ENCODE assay signal across 8 cellular contexts in the genomic region with DNA sequence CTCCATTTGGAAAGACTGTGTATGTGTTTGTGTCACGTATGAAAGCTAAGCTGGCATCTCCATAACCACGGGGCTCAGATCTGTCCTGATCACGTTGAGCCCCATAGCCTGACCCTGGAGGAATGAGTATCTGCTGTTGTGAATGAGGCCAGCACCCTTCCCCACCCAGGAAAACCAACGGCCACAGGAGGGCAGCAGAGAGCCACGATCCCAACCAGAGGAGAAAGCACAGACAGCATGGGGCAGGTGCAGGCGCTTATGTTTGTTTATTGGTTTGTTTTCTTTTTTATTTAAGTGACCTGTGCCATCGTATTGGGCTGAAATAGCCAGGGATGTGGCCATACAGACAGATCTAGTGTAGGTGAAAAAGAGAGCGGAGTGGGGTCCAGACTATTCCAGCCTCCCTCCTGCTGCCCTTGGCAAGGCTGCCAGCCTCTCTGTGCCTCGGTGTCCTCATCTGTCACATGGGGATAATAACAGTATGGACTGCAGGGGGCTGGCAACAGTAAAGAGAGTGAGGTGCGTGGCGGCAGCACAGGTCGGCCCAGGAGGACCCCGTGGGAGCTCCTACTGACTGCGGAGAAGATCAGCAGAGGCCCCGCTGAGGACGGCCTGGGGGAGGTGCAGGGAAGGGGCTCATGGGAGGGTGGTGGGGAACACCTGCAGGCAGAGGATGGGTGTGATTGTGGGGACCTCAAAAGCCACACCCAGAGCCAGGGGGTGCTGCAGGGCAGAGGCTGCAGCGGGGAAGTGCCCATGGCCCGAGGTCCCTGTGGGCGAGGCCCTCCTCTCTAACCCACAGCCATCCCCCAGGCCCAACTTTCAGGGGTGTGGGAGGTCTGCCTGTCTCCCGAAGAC. TPM values are rescaled to one million over a fixed set of nuclear protein-coding genes. Genes with fewer than 3 reads are reported as not detected.
DNase-seq lines count a peak whose midpoint lies in the region; ATAC-seq and TF ChIP-seq lines count a peak whose summit lies in the region.

No MANE protein-coding gene starts in this region.

- peak overlapping the region; percentile 82 for H3K27ac Mint-ChIP-seq in activated T-helper 17 cell treated with anti-CD3 and anti-CD28 coated beads, Interleukin-2, amount 50 U/mL, for 72 hours

- no peaks in the 10 kb centered on the region for H3K9me2 ChIP-seq in GM23248 (ENCODE audit: insufficient read depth)

- H3K9ac ChIP-seq in GM23248 = peak overlapping the region; percentile 81; the same call in 1 of the 2 replicates

- no peak overlapping the region for H3K4me2 ChIP-seq in GM23248 (ENCODE audit: unreplicated experiment)

- H3K36me3 Mint-ChIP-seq in activated T-helper 17 cell treated with anti-CD3 and anti-CD28 coated beads, Interleukin-2, amount 50 U/mL, for 72 hours (ENCODE audit: low read depth) = no peaks in the 10 kb centered on the region

- H3K4me1 Mint-ChIP-seq in activated T-helper 17 cell treated with anti-CD3 and anti-CD28 coated beads, Interleukin-2, amount 50 U/mL, for 72 hours = peaks cover 6% of the 10 kb centered on the region

- peaks cover 11% of the 10 kb centered on the region for H3K27me3 Mint-ChIP-seq in activated T-helper 17 cell treated with anti-CD3 and anti-CD28 coated beads, Interleukin-2, amount 50 U/mL, for 72 hours

- intact Hi-C loops in testis (cut with DNase I; ENCODE audit: low total_unique reads) = no loop called here

- peak overlapping the region; percentile 71 for H3K4me3 Mint-ChIP-seq in activated T-helper 17 cell treated with anti-CD3 and anti-CD28 coated beads, Interleukin-2, amount 50 U/mL, for 72 hours

- no peaks in the 10 kb centered on the region for H4K20me1 ChIP-seq in GM23248 (ENCODE audit: insufficient read depth)

- TF ChIP-seq CTCF in fibroblast of villous mesenchyme (IDR thresholded peaks at IDR 0.05; ENCODE audit: insufficient read depth, low read depth, low read length) = peak; percentile 94
- peak in 1 of 3 donors; percentile 34 for TF ChIP-seq CTCF in omental fat pad (IDR thresholded peaks at IDR 0.05)
- TF ChIP-seq CTCF in testis (IDR thresholded peaks at IDR 0.05) = peak; percentile 50 to 81 (median 78)

- H3K27me3 ChIP-seq in GM23248 (replicated peaks; ENCODE audit: insufficient read depth) (peaks cover 5% of the 10 kb centered on the region), testis (no peaks in the 10 kb centered on the region)

- H3K36me3 ChIP-seq in GM23248 (ENCODE audit: low read depth) (no peaks in the 10 kb centered on the region), testis (ENCODE audit: low read depth, missing control alignments) (no peaks in the 10 kb centered on the region)

- no peaks in the 10 kb centered on the region for H3K79me2 ChIP-seq in GM23248 (ENCODE audit: insufficient read depth)

- WGBS in GM23248 (ENCODE audit: low coverage in 1 of 2, low lambda C conversion rate in 2 of 2, missing lambda C conversion rate in 2 of 2), 2 experiments = 46 to 48% methylated on average over 16 to 20 of the region's 20 CpGs
- 24 to 44% methylated on average over 20 of the region's 20 CpGs for WGBS in testis, 2 donors

- ATAC-seq in activated T-helper 17 cell treated with anti-CD3 and anti-CD28 coated beads, Interleukin-2, amount 50 U/mL, for 72 hours (replicated peaks) = peak; percentile 71
- peak; percentile 75 for ATAC-seq in omental fat pad (ENCODE audit: low FRiP score)

- no peaks in the 10 kb centered on the region for H3K9me3 ChIP-seq in GM23248 (ENCODE audit: low read depth)
- no peaks in the 10 kb centered on the region for H3K9me3 ChIP-seq in testis

- H3K9me3 Mint-ChIP-seq in activated T-helper 17 cell treated with anti-CD3 and anti-CD28 coated beads, Interleukin-2, amount 50 U/mL, for 72 hours = peaks cover 3% of the 10 kb centered on the region

- peaks cover 11% of the 10 kb centered on the region for H3F3A ChIP-seq in GM23248 (ENCODE audit: insufficient read depth)

- H3K4me1 ChIP-seq in GM23248 (ENCODE audit: insufficient read depth) = peaks cover 3% of the 10 kb centered on the region; the same call in 1 of the 2 replicates
- H3K4me1 ChIP-seq in testis = no peaks in the 10 kb centered on the region

- peak overlapping the region; percentile 88; the same call in 1 of the 2 replicates for H2AFZ ChIP-seq in GM23248

- in situ Hi-C loops in GM23248 (cut with MboI) = no loop called here

- peak overlapping the region; percentile 87 for H3K27ac ChIP-seq in GM23248
- no peak overlapping the region for H3K27ac ChIP-seq in testis

- no peak for TF ChIP-seq POLR2A in testis (IDR thresholded peaks at IDR 0.05)

- DNase-seq in Daoy (ENCODE audit: low read depth) (peak; percentile 88), GM23248 (peak; percentile 80), Kasumi-1 (lab: John Stamatoyannopoulos, UW) (peak; percentile 77 to 90), RPMI8226 (peak; percentile 86), fibroblast of villous mesenchyme (ENCODE audit: low read depth) (peak; percentile 76), omental fat pad (ENCODE audit: low spot score) (peak; percentile 99), testis (peak; percentile 91)

- H3K4me3 ChIP-seq in GM23248 (no peak overlapping the region), fibroblast of villous mesenchyme (ENCODE audit: low read depth, low read length) (no peak overlapping the region), testis (peak overlapping the region in 1 of 2 donors; percentile 41)

RNA-seq across cellular contexts. Expression of gene OR2V2, which starts 12.1 kb away (rescaled TPM):
- not detected in 2 replicates for total RNA-seq in Daoy (2014; rRNA removed; shearing (Covaris generic))
- total RNA-seq in GM23248 (2014; rRNA removed; shearing (Covaris generic)) = not detected in 2 replicates
- polyA plus RNA-seq in GM23248 (2016; fragmentation: Nextera tagmentation; extraction: Ambion mirVana) (not detected in 2 replicates), testis (ENCODE audit: insufficient read depth, low read depth, low replicate concordance) (not detected)
- not detected for total RNA-seq in activated T-helper 17 cell treated with anti-CD3 and anti-CD28 coated beads, Interleukin-2, amount 50 U/mL, for 72 hours
- total RNA-seq in fibroblast of villous mesenchyme (not detected in 2 replicates), omental fat pad (not detected), testis (not detected)

RNA-seq across cellular contexts. Expression of gene OR2V1, which starts 28.5 kb away (rescaled TPM):
- total RNA-seq in Daoy (2014; rRNA removed; shearing (Covaris generic)) = not detected in 2 replicates
- not detected in 2 replicates for total RNA-seq in GM23248 (2014; rRNA removed; shearing (Covaris generic))
- polyA plus RNA-seq in GM23248 (2016; fragmentation: Nextera tagmentation; extraction: Ambion mirVana) = not detected in 2 replicates
- total RNA-seq in activated T-helper 17 cell treated with anti-CD3 and anti-CD28 coated beads, Interleukin-2, amount 50 U/mL, for 72 hours = not detected
- total RNA-seq in fibroblast of villous mesenchyme = not detected in 2 replicates
- not detected for total RNA-seq in omental fat pad
- not detected for total RNA-seq in testis
- polyA plus RNA-seq in testis (ENCODE audit: insufficient read depth, low read depth, low replicate concordance) = not detected

RNA-seq across cellular contexts. Expression of gene TRIM7, which starts 45.5 kb away (rescaled TPM):
- total RNA-seq in Daoy (2014; rRNA removed; shearing (Covaris generic)) = 6.7 and 9.0 TPM in 2 replicates
- 1.4 and 6.8 TPM in 2 replicates for total RNA-seq in GM23248 (2014; rRNA removed; shearing (Covaris generic))
- polyA plus RNA-seq in GM23248 (2016; fragmentation: Nextera tagmentation; extraction: Ambion mirVana) (2.5 and 3.1 TPM in 2 replicates), testis (ENCODE audit: insufficient read depth, low read depth, low replicate concordance) (0.47 TPM)
- 1 to 10 TPM; 2.7 to 5.9 TPM for total RNA-seq in activated T-helper 17 cell treated with anti-CD3 and anti-CD28 coated beads, Interleukin-2, amount 50 U/mL, for 72 hours
- total RNA-seq in fibroblast of villous mesenchyme (2.2 and 2.3 TPM in 2 replicates), omental fat pad (1 to 10 TPM in 2 of 4 donors, under 1 TPM in 2; 0.79 to 2.9 (median 1.1) TPM), testis (under 1 TPM; 0.43 to 0.87 TPM)
